ENCODE assay signal across 21 cellular contexts in genomic region chr16:29021471-29021870, GRCh38. TPM values are rescaled to one million over a fixed set of nuclear protein-coding genes. Genes with fewer than 3 reads are reported as not detected.
DNase-seq lines count a peak whose midpoint lies in the region; ATAC-seq lines count a peak whose summit lies in the region.
"Had no signal": no experiment of that assay in that cellular context is flagged by ENCODE, and none has a peak within 500 bp of the region (broad histone marks: within the 10 kb centered on the region; RNA-seq: fewer than 3 reads in every experiment).

No MANE protein-coding gene starts in this region.

- peak; percentile 39 for ATAC-seq in activated T-helper 17 cell treated with anti-CD3 and anti-CD28 coated beads, Interleukin-2, amount 50 U/mL, for 72 hours (replicated peaks)
- peak; percentile 27 for ATAC-seq in stimulated activated effector memory CD8-positive, alpha-beta T cell treated with anti-CD3 and anti-CD28 coated beads, Interleukin-12 subunit alpha, Interleukin-12 subunit beta, amount 100 ng/mL, for 72 hours
- ATAC-seq: foreskin keratinocyte had no signal

- H3K27ac ChIP-seq in KOPT-K1 (ENCODE audit: low read depth, low read length, poor library complexity, severe bottlenecking), result peak overlapping the region; percentile 98
- H3K27ac ChIP-seq: esophagus muscularis mucosa, foreskin keratinocyte, GM23248, KMS-11, ovary, suprapubic skin had no signal

- DNase-seq in activated naive CD4-positive, alpha-beta T cell treated with anti-CD3 and anti-CD28 coated beads, Interleukin-2, amount 50 U/mL, for 16 hours, result peak; percentile 34
- no peak for DNase-seq in activated naive CD4-positive, alpha-beta T cell treated with Interleukin-2 at 50 U/mL for 16 hours
- DNase-seq in stimulated activated effector memory CD8-positive, alpha-beta T cell treated with anti-CD3 and anti-CD28 coated beads, Interleukin-12 subunit alpha, Interleukin-12 subunit beta, amount 100 ng/mL, for 72 hours (ENCODE audit: low spot score in 2 of 2), result no peak
- DNase-seq in NCI-H2029 (lab: John Stamatoyannopoulos, UW) (no peak), cerebellum (ENCODE audit: low spot score) (no peak), anterior cingulate cortex (lab: John Stamatoyannopoulos, UW) (no peak)
- DNase-seq: activated CD8-positive, alpha-beta memory T cell treated with anti-CD3 and anti-CD28 coated beads, Interleukin-2, amount 50 U/mL, for 48 hours; C1 segment of cervical spinal cord; foreskin keratinocyte; GM23248; NCI-H1417; NCI-H748 treated with DMSO at 0.1 percent for 48 hours; ovary; retina; SW 1271 had no signal

- no peaks in the 10 kb centered on the region for H3K36me3 Mint-ChIP-seq in activated T-helper 17 cell treated with anti-CD3 and anti-CD28 coated beads, Interleukin-2, amount 50 U/mL, for 72 hours (ENCODE audit: low read depth)
- no peaks in the 10 kb centered on the region for H3K36me3 Mint-ChIP-seq in stimulated activated effector memory CD8-positive, alpha-beta T cell treated with anti-CD3 and anti-CD28 coated beads, Interleukin-12 subunit alpha, Interleukin-12 subunit beta, amount 100 ng/mL, for 72 hours

- H3K9me3 ChIP-seq in KOPT-K1 (ENCODE audit: insufficient read depth, low read length, poor library complexity, severe bottlenecking), result no peaks in the 10 kb centered on the region
- H3K9me3 ChIP-seq: esophagus muscularis mucosa, ovary, suprapubic skin had no signal

- H3K36me3 ChIP-seq in KOPT-K1 (ENCODE audit: insufficient read depth, low read length), result no peaks in the 10 kb centered on the region
- H3K36me3 ChIP-seq: esophagus muscularis mucosa, ovary, suprapubic skin had no signal

- peaks cover 5% of the 10 kb centered on the region for H3K4me1 Mint-ChIP-seq in activated T-helper 17 cell treated with anti-CD3 and anti-CD28 coated beads, Interleukin-2, amount 50 U/mL, for 72 hours
- peaks cover 41% of the 10 kb centered on the region for H3K4me1 Mint-ChIP-seq in stimulated activated effector memory CD8-positive, alpha-beta T cell treated with anti-CD3 and anti-CD28 coated beads, Interleukin-12 subunit alpha, Interleukin-12 subunit beta, amount 100 ng/mL, for 72 hours

- no peaks in the 10 kb centered on the region for H3K27me3 Mint-ChIP-seq in activated T-helper 17 cell treated with anti-CD3 and anti-CD28 coated beads, Interleukin-2, amount 50 U/mL, for 72 hours

- peak overlapping the region; percentile 58 for H3K4me3 Mint-ChIP-seq in activated T-helper 17 cell treated with anti-CD3 and anti-CD28 coated beads, Interleukin-2, amount 50 U/mL, for 72 hours
- peak overlapping the region; percentile 64 for H3K4me3 Mint-ChIP-seq in stimulated activated effector memory CD8-positive, alpha-beta T cell treated with anti-CD3 and anti-CD28 coated beads, Interleukin-12 subunit alpha, Interleukin-12 subunit beta, amount 100 ng/mL, for 72 hours
- H3K4me3 Mint-ChIP-seq: dendritic cell treated with granulocyte-macrophage colony-stimulating factor and Interleukin-4, amounts not matched to agents 40 ng/mL and 50 ng/mL, for 4 days had no signal

- peak overlapping the region; percentile 77 for H3K27ac Mint-ChIP-seq in activated T-helper 17 cell treated with anti-CD3 and anti-CD28 coated beads, Interleukin-2, amount 50 U/mL, for 72 hours
- H3K27ac Mint-ChIP-seq in stimulated activated effector memory CD8-positive, alpha-beta T cell treated with anti-CD3 and anti-CD28 coated beads, Interleukin-12 subunit alpha, Interleukin-12 subunit beta, amount 100 ng/mL, for 72 hours, result peak overlapping the region; percentile 92
- H3K27ac Mint-ChIP-seq: dendritic cell treated with granulocyte-macrophage colony-stimulating factor and Interleukin-4, amounts not matched to agents 40 ng/mL and 50 ng/mL, for 4 days had no signal

- H3K9me3 Mint-ChIP-seq in activated T-helper 17 cell treated with anti-CD3 and anti-CD28 coated beads, Interleukin-2, amount 50 U/mL, for 72 hours, result no peaks in the 10 kb centered on the region
- H3K9me3 Mint-ChIP-seq in stimulated activated effector memory CD8-positive, alpha-beta T cell treated with anti-CD3 and anti-CD28 coated beads, Interleukin-12 subunit alpha, Interleukin-12 subunit beta, amount 100 ng/mL, for 72 hours, result no peaks in the 10 kb centered on the region
- H3K9me3 Mint-ChIP-seq: dendritic cell treated with granulocyte-macrophage colony-stimulating factor and Interleukin-4, amounts not matched to agents 40 ng/mL and 50 ng/mL, for 4 days had no signal

RNA-seq across cellular contexts. Expression of gene LAT, which starts 36.6 kb away (rescaled TPM):
- 100 to 1,000 TPM; 216 to 327 TPM for total RNA-seq in activated T-helper 17 cell treated with anti-CD3 and anti-CD28 coated beads, Interleukin-2, amount 50 U/mL, for 72 hours
- 1.3 TPM for total RNA-seq in cerebellum

RNA-seq across cellular contexts. Expression of gene SPNS1, which starts 46.9 kb away (rescaled TPM):
- 10 to 100 TPM; 15.0 to 26.8 TPM for total RNA-seq in activated T-helper 17 cell treated with anti-CD3 and anti-CD28 coated beads, Interleukin-2, amount 50 U/mL, for 72 hours
- total RNA-seq in cerebellum, result 19.6 TPM

Comparison
In these comparisons a context has a peak if more than half of its experiments do, and no peak if none do; other contexts are left out.
1. RNA of gene LAT, which starts 36.6 kb away (total RNA-seq): 216 to 327 TPM in activated T-helper 17 cell treated with anti-CD3 and anti-CD28 coated beads, Interleukin-2, amount 50 U/mL, for 72 hours; 1.3 TPM in cerebellum (single experiment); every median in the first group is over 10 times any median in the second.